In the genomic region with DNA sequence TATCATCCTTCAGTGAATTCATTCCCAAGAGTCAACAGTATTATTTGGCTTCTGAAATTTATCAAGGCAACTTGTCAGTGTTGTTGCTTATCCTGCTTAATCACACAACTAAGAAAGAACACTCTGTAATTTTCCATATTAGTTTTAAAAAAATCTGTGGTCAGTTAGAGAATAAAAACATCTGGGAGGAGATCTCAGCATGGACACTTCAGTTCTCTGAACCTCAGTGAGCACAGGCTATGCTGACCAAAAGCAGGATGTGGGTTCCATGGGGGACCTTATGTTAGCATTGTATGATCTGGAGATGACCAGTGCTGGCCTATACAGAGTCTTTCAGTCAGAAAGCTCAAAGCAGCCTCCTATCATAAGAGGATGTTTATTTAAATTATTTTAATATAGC, we compare ENCODE assay signal across 25 cellular contexts.
"Had no signal": no experiment of that assay in that cellular context is flagged by ENCODE, and none has a peak within 500 bp of the region (broad histone marks: within the 10 kb centered on the region; RNA-seq: fewer than 3 reads in every experiment).

No MANE protein-coding gene starts in this region.

- H3K4me3 ChIP-seq: breast epithelium had no signal

- H3K36me3 ChIP-seq: breast epithelium had no signal

- DNase-seq: activated B cell treated with CpG ODN at 0.5 μM for 24 hours; activated CD4-positive, alpha-beta T cell treated with anti-CD3 and anti-CD28 coated beads for 1 hour; activated CD4-positive, alpha-beta T cell treated with anti-CD3 and anti-CD28 coated beads, Interleukin-2, amount 10 ng/mL, durations not matched to agents 24 days and 14 days; activated CD4-positive, alpha-beta T cell treated with anti-CD3 and anti-CD28 coated beads, Interleukin-2, amount 50 U/mL, for 48 hours; activated CD8-positive, alpha-beta memory T cell treated with anti-CD3 and anti-CD28 coated beads, Interleukin-2, amount 10 ng/mL, durations not matched to agents 7 days and 5 days; activated effector memory CD4-positive, alpha-beta T cell treated with anti-CD3 and anti-CD28 coated beads, Interleukin-2, amount 50 U/mL, for 16 hours; activated naive CD4-positive, alpha-beta T cell treated with anti-CD3 and anti-CD28 coated beads for 36 hours; activated T-cell treated with anti-CD3 and anti-CD28 coated beads, Interleukin-2, amount 50 U/mL, for 4 hours; amygdala; caudate nucleus; KG1; NCI-H1092 treated with DMSO at 0.1 percent for 48 hours; NCI-H1417 treated with DMSO at 0.1 percent for 48 hours; NCI-H1694; NCI-H2029; NCI-H2107; NCI-H2171 treated with DMSO at 0.1 percent for 48 hours; NCI-H226; NCI-H526; NCI-H82; PC-3; SHP77 treated with DMSO at 0.1 percent for 48 hours; T-helper 17 cell; T-helper 9 cell had no signal

- H3K9me3 ChIP-seq: breast epithelium had no signal

- H3K27me3 ChIP-seq: breast epithelium had no signal

- H3K4me1 ChIP-seq: breast epithelium had no signal

- H3K27ac ChIP-seq: breast epithelium had no signal
